6 cellular contexts compared by ENCODE assay signal in the genomic region with DNA sequence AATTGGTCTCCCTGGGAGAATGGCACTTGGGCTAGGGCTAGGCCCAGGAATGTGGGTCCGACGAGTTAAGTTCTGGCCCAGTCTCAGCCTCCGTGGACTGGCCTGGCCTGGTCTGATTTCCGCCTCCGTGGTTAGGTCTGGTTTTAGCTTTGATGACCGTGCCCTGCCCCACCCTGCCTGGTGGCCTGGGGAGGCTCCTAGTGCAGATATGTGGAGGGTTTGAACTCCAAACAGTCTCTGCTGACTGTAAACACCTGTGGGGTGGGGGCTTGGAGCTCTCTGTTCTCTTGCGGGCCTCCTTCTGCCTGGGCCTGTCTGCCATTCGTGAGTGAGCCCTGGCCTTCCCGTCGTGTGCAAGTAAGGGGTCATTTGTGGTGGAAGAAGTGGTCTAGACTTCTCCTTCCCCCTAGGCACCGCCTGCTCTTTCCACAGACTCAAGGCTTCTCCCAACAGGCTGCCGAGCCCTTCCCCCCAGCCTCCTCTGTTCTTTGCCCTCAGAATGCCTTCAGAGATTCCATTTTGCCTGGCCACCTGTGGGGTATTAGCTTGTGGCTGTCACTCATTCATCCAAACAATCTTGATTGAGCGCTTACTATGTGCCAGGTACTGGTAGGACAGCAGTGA.
DNase-seq lines count a peak whose midpoint lies in the region; ATAC-seq and TF ChIP-seq lines count a peak whose summit lies in the region.

No MANE protein-coding gene starts in this region.

- ATAC-seq in HG02678 (IDR thresholded peaks at IDR 0.05; ENCODE audit: unreplicated experiment) = no peak

- H3K4me1 Mint-ChIP-seq in T-helper 1 cell treated with Interleukin-12 subunit alpha and Interleukin-12 subunit beta and Interleukin-4 antibody, amounts not matched to agents 30 μg/mL and 1 μg/mL, for 36 hours (ENCODE audit: low read depth) = peaks cover 49% of the 10 kb centered on the region

- H3K27me3 Mint-ChIP-seq in T-helper 1 cell treated with Interleukin-12 subunit alpha and Interleukin-12 subunit beta and Interleukin-4 antibody, amounts not matched to agents 30 μg/mL and 1 μg/mL, for 36 hours (ENCODE audit: low read depth) = peaks cover 4% of the 10 kb centered on the region

- H3K9me3 ChIP-seq in stomach smooth muscle (ENCODE audit: control insufficient read depth in 2 of 2, low read length in 2 of 2) = no peaks in the 10 kb centered on the region

- H3K9ac ChIP-seq in stomach smooth muscle (ENCODE audit: low read length in 2 of 2) = peak overlapping the region; percentile 82 to 92

- TF ChIP-seq CTCF in fibroblast of mammary gland (conservative IDR thresholded peaks at IDR 0.05; ENCODE audit: control insufficient read depth, insufficient read depth, low read depth, low read length) = no peak

- H3K36me3 Mint-ChIP-seq in T-helper 1 cell treated with Interleukin-12 subunit alpha and Interleukin-12 subunit beta and Interleukin-4 antibody, amounts not matched to agents 30 μg/mL and 1 μg/mL, for 36 hours (ENCODE audit: low read depth) = peaks cover 9% of the 10 kb centered on the region

- peaks cover 75% of the 10 kb centered on the region for H3K4me1 ChIP-seq in stomach smooth muscle (ENCODE audit: control insufficient read depth, insufficient read depth, low read length)

- H3K27me3 ChIP-seq in stomach smooth muscle (ENCODE audit: control insufficient read depth in 1 of 2, insufficient read depth in 2 of 2, low read length in 2 of 2) = no peaks in the 10 kb centered on the region

- H3K4me3 Mint-ChIP-seq in T-helper 1 cell treated with Interleukin-12 subunit alpha and Interleukin-12 subunit beta and Interleukin-4 antibody, amounts not matched to agents 30 μg/mL and 1 μg/mL, for 36 hours = peak overlapping the region; percentile 87

- DNase-seq in T-helper 1 cell = no peak
- DNase-seq in fibroblast of mammary gland (ENCODE audit: low read depth) = no peak
- no peak for DNase-seq in GM19240 (ENCODE audit: insufficient read length, low spot score)

- H3K9me3 Mint-ChIP-seq in T-helper 1 cell treated with Interleukin-12 subunit alpha and Interleukin-12 subunit beta and Interleukin-4 antibody, amounts not matched to agents 30 μg/mL and 1 μg/mL, for 36 hours = no peaks in the 10 kb centered on the region

- no peaks in the 10 kb centered on the region for H3K36me3 ChIP-seq in stomach smooth muscle (ENCODE audit: control insufficient read depth in 2 of 2, insufficient read depth in 2 of 2, low read length in 2 of 2)

- peak overlapping the region; percentile 89 for H3K27ac Mint-ChIP-seq in T-helper 1 cell treated with Interleukin-12 subunit alpha and Interleukin-12 subunit beta and Interleukin-4 antibody, amounts not matched to agents 30 μg/mL and 1 μg/mL, for 36 hours

- H3K27ac ChIP-seq in stomach smooth muscle (ENCODE audit: low read length) = peak overlapping the region; percentile 91

- H3K4me3 ChIP-seq in fibroblast of mammary gland (ENCODE audit: control insufficient read depth, low read depth, low read length) = peak overlapping the region; percentile 86
- peak overlapping the region; percentile 92 to 94 for H3K4me3 ChIP-seq in stomach smooth muscle (ENCODE audit: low read length in 2 of 2)
